31 cellular contexts compared by ENCODE assay signal in genomic region chrX:84205276-84205675, GRCh38. TPM values are rescaled to one million over a fixed set of nuclear protein-coding genes. Genes with fewer than 3 reads are reported as not detected.
"Had no signal": no experiment of that assay in that cellular context is flagged by ENCODE, and none has a peak within 500 bp of the region (broad histone marks: within the 10 kb centered on the region; RNA-seq: fewer than 3 reads in every experiment).

No MANE protein-coding gene starts in this region.

- H3K9me3 Mint-ChIP-seq: activated CD4-positive, alpha-beta memory T cell treated with anti-CD3 and anti-CD28 coated beads, Interleukin-2, amount 10 ng/mL, durations not matched to agents 7 days and 5 days; activated CD4-positive, alpha-beta T cell treated with anti-CD3 and anti-CD28 coated beads, Interleukin-2, amount 10 ng/mL, durations not matched to agents 7 days and 5 days; activated naive CD4-positive, alpha-beta T cell treated with anti-CD3 and anti-CD28 coated beads, Interleukin-2, amount 10 ng/mL, durations not matched to agents 7 days and 5 days; activated naive CD8-positive, alpha-beta T cell treated with anti-CD3 and anti-CD28 coated beads, Interleukin-2, amount 10 ng/mL, durations not matched to agents 7 days and 5 days; activated T-cell treated with anti-CD3 and anti-CD28 coated beads, Interleukin-2, amount 50 U/mL, for 24 hours; dendritic cell treated with granulocyte-macrophage colony-stimulating factor and Interleukin-4, amounts not matched to agents 40 ng/mL and 50 ng/mL, for 4 days had no signal

- DNase-seq: activated CD4-positive, alpha-beta memory T cell treated with anti-CD3 and anti-CD28 coated beads, Interleukin-2, amount 10 ng/mL, durations not matched to agents 7 days and 5 days; activated CD4-positive, alpha-beta T cell treated with anti-CD3 and anti-CD28 coated beads for 4 hours; activated CD4-positive, alpha-beta T cell treated with anti-CD3 and anti-CD28 coated beads, Interleukin-2, amount 10 ng/mL, durations not matched to agents 7 days and 5 days; activated CD4-positive, alpha-beta T cell treated with anti-CD3 and anti-CD28 coated beads, Interleukin-2, amount 50 U/mL, for 4 hours; activated CD4-positive, CD25-positive, alpha-beta regulatory T cell; activated CD4-positive, CD25-positive, alpha-beta regulatory T cell treated with anti-CD3 and anti-CD28 coated beads, Interleukin-2, amount 50 U/mL, for 72 hours; activated CD8-positive, alpha-beta memory T cell treated with anti-CD3 and anti-CD28 coated beads, Interleukin-2, amount 50 U/mL, for 48 hours; activated gamma-delta T cell; activated naive CD4-positive, alpha-beta T cell; activated naive CD4-positive, alpha-beta T cell treated with anti-CD3 and anti-CD28 coated beads, Interleukin-2, amount 10 ng/mL, durations not matched to agents 7 days and 5 days; activated naive CD8-positive, alpha-beta T cell treated with anti-CD3 and anti-CD28 coated beads, Interleukin-2, amount 10 ng/mL, durations not matched to agents 7 days and 5 days; activated T-cell treated with anti-CD3 and anti-CD28 coated beads for 4 hours; activated T-cell treated with anti-CD3 and anti-CD28 coated beads, Interleukin-2, amount 50 U/mL, for 24 hours; activated T-cell treated with anti-CD3 and anti-CD28 coated beads, Interleukin-2, amount 50 U/mL, for 72 hours; central memory CD4-positive, alpha-beta T cell; cerebellar nuclear complex; dorsolateral prefrontal cortex; effector memory CD4-positive, alpha-beta T cell; endodermal cell; foreskin fibroblast; heart left ventricle; T-helper 1 cell; T-helper 17 cell had no signal

- H3K4me3 Mint-ChIP-seq: activated CD4-positive, alpha-beta memory T cell treated with anti-CD3 and anti-CD28 coated beads, Interleukin-2, amount 10 ng/mL, durations not matched to agents 7 days and 5 days; activated CD4-positive, alpha-beta T cell treated with anti-CD3 and anti-CD28 coated beads, Interleukin-2, amount 10 ng/mL, durations not matched to agents 7 days and 5 days; activated naive CD4-positive, alpha-beta T cell treated with anti-CD3 and anti-CD28 coated beads, Interleukin-2, amount 10 ng/mL, durations not matched to agents 7 days and 5 days; activated naive CD8-positive, alpha-beta T cell treated with anti-CD3 and anti-CD28 coated beads, Interleukin-2, amount 10 ng/mL, durations not matched to agents 7 days and 5 days; activated T-cell treated with anti-CD3 and anti-CD28 coated beads, Interleukin-2, amount 50 U/mL, for 24 hours; activated T-cell treated with anti-CD3 and anti-CD28 coated beads, Interleukin-2, amount 50 U/mL, for 72 hours; brain; dendritic cell treated with granulocyte-macrophage colony-stimulating factor and Interleukin-4, amounts not matched to agents 40 ng/mL and 50 ng/mL, for 4 days; endodermal cell; T-helper 17 cell had no signal

- H3K27me3 Mint-ChIP-seq: activated CD4-positive, alpha-beta memory T cell treated with anti-CD3 and anti-CD28 coated beads, Interleukin-2, amount 10 ng/mL, durations not matched to agents 7 days and 5 days; activated CD4-positive, alpha-beta T cell treated with anti-CD3 and anti-CD28 coated beads, Interleukin-2, amount 10 ng/mL, durations not matched to agents 7 days and 5 days; activated naive CD4-positive, alpha-beta T cell treated with anti-CD3 and anti-CD28 coated beads, Interleukin-2, amount 10 ng/mL, durations not matched to agents 7 days and 5 days; activated T-cell treated with anti-CD3 and anti-CD28 coated beads, Interleukin-2, amount 50 U/mL, for 24 hours; brain; T-helper 17 cell had no signal

- H3K9me3 ChIP-seq: ascending aorta had no signal

- H3K4me3 ChIP-seq: ascending aorta, breast epithelium, cardiac muscle cell, coronary artery, dorsolateral prefrontal cortex, heart left ventricle had no signal

- ATAC-seq: activated naive CD4-positive, alpha-beta T cell treated with anti-CD3 and anti-CD28 coated beads, Interleukin-2, amount 50 U/mL, for 72 hours; activated T-cell treated with anti-CD3 and anti-CD28 coated beads, Interleukin-2, amount 50 U/mL, for 72 hours; esophagus mucosa; heart left ventricle; T-helper 17 cell had no signal

- H3K4me1 ChIP-seq: ascending aorta, breast epithelium, heart left ventricle had no signal

- H3K27me3 ChIP-seq: ascending aorta, cardiac muscle cell had no signal

- H3K27ac Mint-ChIP-seq: activated CD4-positive, alpha-beta memory T cell treated with anti-CD3 and anti-CD28 coated beads, Interleukin-2, amount 10 ng/mL, durations not matched to agents 7 days and 5 days; activated CD4-positive, alpha-beta T cell treated with anti-CD3 and anti-CD28 coated beads, Interleukin-2, amount 10 ng/mL, durations not matched to agents 7 days and 5 days; activated naive CD4-positive, alpha-beta T cell treated with anti-CD3 and anti-CD28 coated beads, Interleukin-2, amount 10 ng/mL, durations not matched to agents 7 days and 5 days; activated naive CD4-positive, alpha-beta T cell treated with anti-CD3 and anti-CD28 coated beads, Interleukin-2, amount 50 U/mL, for 72 hours; activated naive CD8-positive, alpha-beta T cell treated with anti-CD3 and anti-CD28 coated beads, Interleukin-2, amount 10 ng/mL, durations not matched to agents 7 days and 5 days; activated T-cell treated with anti-CD3 and anti-CD28 coated beads, Interleukin-2, amount 50 U/mL, for 24 hours; activated T-cell treated with anti-CD3 and anti-CD28 coated beads, Interleukin-2, amount 50 U/mL, for 72 hours; brain; dendritic cell treated with granulocyte-macrophage colony-stimulating factor and Interleukin-4, amounts not matched to agents 40 ng/mL and 50 ng/mL, for 4 days; endodermal cell; T-helper 17 cell had no signal

- H3K36me3 ChIP-seq: ascending aorta, breast epithelium, cardiac muscle cell, heart left ventricle had no signal

- H3K27ac ChIP-seq: ascending aorta, breast epithelium, cardiac muscle cell, coronary artery, dorsolateral prefrontal cortex, heart left ventricle had no signal

- H3K4me1 Mint-ChIP-seq: activated CD4-positive, alpha-beta memory T cell treated with anti-CD3 and anti-CD28 coated beads, Interleukin-2, amount 10 ng/mL, durations not matched to agents 7 days and 5 days; activated CD4-positive, alpha-beta T cell treated with anti-CD3 and anti-CD28 coated beads, Interleukin-2, amount 10 ng/mL, durations not matched to agents 7 days and 5 days; activated naive CD4-positive, alpha-beta T cell treated with anti-CD3 and anti-CD28 coated beads, Interleukin-2, amount 10 ng/mL, durations not matched to agents 7 days and 5 days; activated naive CD8-positive, alpha-beta T cell treated with anti-CD3 and anti-CD28 coated beads, Interleukin-2, amount 10 ng/mL, durations not matched to agents 7 days and 5 days; brain; T-helper 17 cell had no signal

- H3K36me3 Mint-ChIP-seq: activated naive CD4-positive, alpha-beta T cell treated with anti-CD3 and anti-CD28 coated beads, Interleukin-2, amount 10 ng/mL, durations not matched to agents 7 days and 5 days; activated naive CD4-positive, alpha-beta T cell treated with anti-CD3 and anti-CD28 coated beads, Interleukin-2, amount 50 U/mL, for 72 hours; activated naive CD8-positive, alpha-beta T cell treated with anti-CD3 and anti-CD28 coated beads, Interleukin-2, amount 10 ng/mL, durations not matched to agents 7 days and 5 days; brain had no signal

RNA-seq across cellular contexts. Expression of gene RPS6KA6, which starts 17.3 kb away (rescaled TPM):
- total RNA-seq: activated CD4-positive, alpha-beta T cell treated with anti-CD3 and anti-CD28 coated beads, Interleukin-2, amount 10 ng/mL, durations not matched to agents 7 days and 5 days had no signal
